7 cellular contexts compared by ENCODE assay signal in the genomic region with DNA sequence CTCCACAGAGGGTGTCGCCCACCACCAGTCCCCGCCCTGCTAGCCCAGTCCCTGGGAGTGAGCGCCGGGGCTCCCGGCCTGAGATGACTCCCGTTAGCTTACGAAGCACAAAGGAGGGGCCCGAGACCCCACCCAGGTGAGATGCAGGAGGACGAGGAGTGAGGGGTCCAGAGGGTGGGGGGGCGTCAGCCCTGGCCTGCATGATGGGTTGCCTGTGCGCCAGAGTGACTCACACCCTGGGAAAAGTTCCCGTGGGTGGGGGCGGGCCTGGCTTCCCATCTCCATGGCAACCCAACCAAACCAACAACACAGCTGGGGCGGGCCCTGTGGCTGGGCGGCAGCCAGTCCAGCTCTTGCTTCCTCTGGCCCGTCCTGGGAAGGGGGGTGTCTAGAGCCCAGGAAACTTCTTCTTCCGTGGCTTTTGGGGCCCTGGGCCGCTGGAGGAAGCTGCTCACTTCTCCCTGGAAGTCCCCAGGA. TPM values are rescaled to one million over a fixed set of nuclear protein-coding genes. Genes with fewer than 3 reads are reported as not detected.
DNase-seq lines count a peak whose midpoint lies in the region; ATAC-seq and TF ChIP-seq lines count a peak whose summit lies in the region.

No MANE protein-coding gene starts in this region.

- intact Hi-C loops in activated CD8-positive, alpha-beta T cell treated with anti-CD3 and anti-CD28 coated beads for 36 hours (cut with micrococcal nuclease), result no loop called here

- no peaks in the 10 kb centered on the region for H3K9me3 Mint-ChIP-seq in activated CD8-positive, alpha-beta T cell treated with anti-CD3 and anti-CD28 coated beads for 36 hours

- H3K27ac Mint-ChIP-seq in activated CD8-positive, alpha-beta T cell treated with anti-CD3 and anti-CD28 coated beads for 36 hours, result no peak overlapping the region

- ATAC-seq in activated CD8-positive, alpha-beta T cell treated with anti-CD3 and anti-CD28 coated beads for 36 hours, result peak; percentile 53

- peaks cover 48% of the 10 kb centered on the region for H3K4me1 Mint-ChIP-seq in activated CD8-positive, alpha-beta T cell treated with anti-CD3 and anti-CD28 coated beads for 36 hours (ENCODE audit: low read depth)

- no peaks in the 10 kb centered on the region for H3K36me3 Mint-ChIP-seq in activated CD8-positive, alpha-beta T cell treated with anti-CD3 and anti-CD28 coated beads for 36 hours (ENCODE audit: low read depth)

- TF ChIP-seq CTCF in GM10266 (IDR thresholded peaks at IDR 0.05; ENCODE audit: control insufficient read depth, insufficient read depth, low read depth, missing control alignments), result no peak
- TF ChIP-seq CTCF in activated CD8-positive, alpha-beta T cell treated with anti-CD3 and anti-CD28 coated beads for 36 hours (IDR thresholded peaks at IDR 0.05), result no peak

- peaks cover 41% of the 10 kb centered on the region for H3K27me3 Mint-ChIP-seq in activated CD8-positive, alpha-beta T cell treated with anti-CD3 and anti-CD28 coated beads for 36 hours

- DNase-seq in GM10266 (ENCODE audit: extremely low spot score) (peak; percentile 94), NCI-H2029 treated with DMSO at 0.1 percent for 48 hours (lab: John Stamatoyannopoulos, UW) (peak; percentile 11), epidermal melanocyte (ENCODE audit: insufficient read length, low spot score) (peak; percentile 99), midbrain (lab: John Stamatoyannopoulos, UW) (peak; percentile 90)
- peak; percentile 84 for DNase-seq in activated CD8-positive, alpha-beta T cell treated with anti-CD3 and anti-CD28 coated beads for 36 hours
- peak; percentile 25 to 31 for DNase-seq in stimulated activated CD8-positive, alpha-beta memory T cell treated with anti-CD3 and anti-CD28 coated beads, Interleukin-2, amount 100 ng/mL, for 1 hour (ENCODE audit: low read depth in 2 of 2)
- no peak for DNase-seq in NK-92 treated with Interleukin-12 subunit alpha and Interleukin-12 subunit beta, amount 100 ng/mL, for 24 hours (lab: John Stamatoyannopoulos, UW)

- POLR2A ChIA-PET in activated CD8-positive, alpha-beta T cell treated with anti-CD3 and anti-CD28 coated beads for 36 hours (lab: Charles Lee), result interaction anchor here (0.7 to 1.6 kb wide), 4 partner anchors 9 to 44 kb away, joined by 3 to 4 read pairs (median 3); a partner anchor contains a TSS

- CTCF ChIA-PET in activated CD8-positive, alpha-beta T cell treated with anti-CD3 and anti-CD28 coated beads for 36 hours (lab: Charles Lee), result no interaction called here

- no peak overlapping the region for H3K4me3 Mint-ChIP-seq in activated CD8-positive, alpha-beta T cell treated with anti-CD3 and anti-CD28 coated beads for 36 hours

RNA-seq across cellular contexts. Expression of a gene that starts 4.5 kb away (rescaled TPM):
- total RNA-seq in activated CD8-positive, alpha-beta T cell treated with anti-CD3 and anti-CD28 coated beads for 36 hours, result 1 to 10 TPM in 1 of 2 experiments, under 1 TPM in 1; 0.36 to 1.1 TPM

RNA-seq across cellular contexts. Expression of a gene that starts 4.6 kb away (rescaled TPM):
- under 1 TPM in 1 of 2 experiments, not detected in 1; 0.56 TPM for total RNA-seq in activated CD8-positive, alpha-beta T cell treated with anti-CD3 and anti-CD28 coated beads for 36 hours

RNA-seq across cellular contexts. Expression of a gene that starts 42.8 kb away (rescaled TPM):
- 100 to 1,000 TPM; 307 to 315 TPM for total RNA-seq in activated CD8-positive, alpha-beta T cell treated with anti-CD3 and anti-CD28 coated beads for 36 hours

RNA-seq across cellular contexts. Expression of a gene that starts 43.1 kb away (rescaled TPM):
- 10 to 100 TPM; 24.5 to 25.4 TPM for total RNA-seq in activated CD8-positive, alpha-beta T cell treated with anti-CD3 and anti-CD28 coated beads for 36 hours
